ENCODE assay signal across 32 cellular contexts in genomic region chr6:11164717-11165646, GRCh38. TPM values are rescaled to one million over a fixed set of nuclear protein-coding genes. Genes with fewer than 3 reads are reported as not detected.
DNase-seq lines count a peak whose midpoint lies in the region; ATAC-seq and TF ChIP-seq lines count a peak whose summit lies in the region.
"Had no signal": no experiment of that assay in that cellular context is flagged by ENCODE, and none has a peak within 500 bp of the region (broad histone marks: within the 10 kb centered on the region; RNA-seq: fewer than 3 reads in every experiment).

No MANE protein-coding gene starts in this region.

- no peaks in the 10 kb centered on the region for H3K9me3 Mint-ChIP-seq in activated T-cell treated with anti-CD3 and anti-CD28 coated beads, Interleukin-2, amount 50 U/mL, for 72 hours
- H3K9me3 Mint-ChIP-seq in activated T-helper 1 cell treated with anti-CD3 and anti-CD28 coated beads, Interleukin-12 subunit alpha, Interleukin-12 subunit beta, Interleukin-2, Interleukin-4 antibody, amounts not matched to agents 30 ng/mL and 10 ng/mL and 1 ng/mL, durations not matched to agents 14 hours and 24 hours and 36 hours = no peaks in the 10 kb centered on the region
- H3K9me3 Mint-ChIP-seq in nephron progenitor cell = no peaks in the 10 kb centered on the region
- H3K9me3 Mint-ChIP-seq: CD4-positive, alpha-beta T cell; immature natural killer cell; nephron had no signal

- no peak for TF ChIP-seq CTCF in nephron progenitor cell (IDR thresholded peaks at IDR 0.05)

- no peaks in the 10 kb centered on the region for H3K27me3 Mint-ChIP-seq in activated T-cell treated with anti-CD3 and anti-CD28 coated beads, Interleukin-2, amount 50 U/mL, for 72 hours (ENCODE audit: low read depth)
- no peaks in the 10 kb centered on the region for H3K27me3 Mint-ChIP-seq in activated T-helper 1 cell treated with anti-CD3 and anti-CD28 coated beads, Interleukin-12 subunit alpha, Interleukin-12 subunit beta, Interleukin-2, Interleukin-4 antibody, amounts not matched to agents 30 ng/mL and 10 ng/mL and 1 ng/mL, durations not matched to agents 14 hours and 24 hours and 36 hours (ENCODE audit: insufficient read depth)
- peaks cover 5% of the 10 kb centered on the region for H3K27me3 Mint-ChIP-seq in nephron progenitor cell (ENCODE audit: low read depth, poor library complexity)
- H3K27me3 Mint-ChIP-seq: activated naive CD8-positive, alpha-beta T cell; CD4-positive, alpha-beta T cell; T-helper 17 cell had no signal

- DNase-seq in activated T-cell treated with anti-CD3 and anti-CD28 coated beads, Interleukin-2, amount 50 U/mL, for 72 hours = no peak
- no peak for DNase-seq in activated T-cell treated with anti-CD3 and anti-CD28 coated beads, Interleukin-2, amount 50 U/mL, for 1 hour
- no peak for DNase-seq in activated T-helper 1 cell treated with anti-CD3 and anti-CD28 coated beads, Interleukin-12 subunit alpha, Interleukin-12 subunit beta, Interleukin-2, Interleukin-4 antibody, amounts not matched to agents 30 ng/mL and 10 ng/mL and 1 ng/mL, durations not matched to agents 14 hours and 24 hours and 36 hours (ENCODE audit: low spot score)
- DNase-seq in nephron progenitor cell = no peak
- no peak for DNase-seq in GDM1 (lab: John Stamatoyannopoulos, UW)
- DNase-seq in head of caudate nucleus = no peak
- DNase-seq: activated CD4-positive, CD25-positive, alpha-beta regulatory T cell treated with anti-CD3 and anti-CD28 coated beads, Interleukin-2, amount 50 U/mL, for 72 hours; CD4-positive, alpha-beta T cell; effector CD4-positive, alpha-beta T cell; hypothalamus; immature natural killer cell; KG1; left cardiac atrium; mammary epithelial cell; NCI-H1105 treated with DMSO at 0.1 percent for 48 hours; NCI-H187 treated with DMSO at 0.1 percent for 48 hours; NCI-H2227 treated with DMSO at 0.1 percent for 48 hours; NCI-H526; NK-92 treated with Interleukin-12 subunit alpha and Interleukin-12 subunit beta, amount 100 ng/mL, for 24 hours; pancreas; PC-3; T-helper 17 cell; testis had no signal

- peaks cover 39% of the 10 kb centered on the region for H3K4me1 Mint-ChIP-seq in activated T-cell treated with anti-CD3 and anti-CD28 coated beads, Interleukin-2, amount 50 U/mL, for 72 hours (ENCODE audit: low read depth)
- peaks cover 25% of the 10 kb centered on the region for H3K4me1 Mint-ChIP-seq in activated T-helper 1 cell treated with anti-CD3 and anti-CD28 coated beads, Interleukin-12 subunit alpha, Interleukin-12 subunit beta, Interleukin-2, Interleukin-4 antibody, amounts not matched to agents 30 ng/mL and 10 ng/mL and 1 ng/mL, durations not matched to agents 14 hours and 24 hours and 36 hours (ENCODE audit: low read depth)
- H3K4me1 Mint-ChIP-seq in nephron progenitor cell = peaks cover 16% of the 10 kb centered on the region
- H3K4me1 Mint-ChIP-seq: nephron had no signal

- no peak overlapping the region for H3K4me3 Mint-ChIP-seq in activated T-cell treated with anti-CD3 and anti-CD28 coated beads, Interleukin-2, amount 50 U/mL, for 72 hours
- peak overlapping the region; percentile 38 for H3K4me3 Mint-ChIP-seq in activated T-helper 1 cell treated with anti-CD3 and anti-CD28 coated beads, Interleukin-12 subunit alpha, Interleukin-12 subunit beta, Interleukin-2, Interleukin-4 antibody, amounts not matched to agents 30 ng/mL and 10 ng/mL and 1 ng/mL, durations not matched to agents 14 hours and 24 hours and 36 hours
- H3K4me3 Mint-ChIP-seq in nephron progenitor cell = no peak overlapping the region
- H3K4me3 Mint-ChIP-seq: activated naive CD8-positive, alpha-beta T cell; CD4-positive, alpha-beta T cell; immature natural killer cell; nephron; T-helper 17 cell had no signal

- H3K27ac Mint-ChIP-seq in activated T-cell treated with anti-CD3 and anti-CD28 coated beads, Interleukin-2, amount 50 U/mL, for 72 hours = peak overlapping the region; percentile 48
- H3K27ac Mint-ChIP-seq in activated T-helper 1 cell treated with anti-CD3 and anti-CD28 coated beads, Interleukin-12 subunit alpha, Interleukin-12 subunit beta, Interleukin-2, Interleukin-4 antibody, amounts not matched to agents 30 ng/mL and 10 ng/mL and 1 ng/mL, durations not matched to agents 14 hours and 24 hours and 36 hours = peak overlapping the region; percentile 65
- H3K27ac Mint-ChIP-seq in nephron progenitor cell = peak overlapping the region; percentile 11
- H3K27ac Mint-ChIP-seq: activated naive CD8-positive, alpha-beta T cell; CD4-positive, alpha-beta T cell; immature natural killer cell; nephron; T-helper 17 cell had no signal

- ATAC-seq in activated T-cell treated with anti-CD3 and anti-CD28 coated beads, Interleukin-2, amount 50 U/mL, for 72 hours (replicated peaks in 1 of 2) = peak; percentile 37 to 60
- no peak for ATAC-seq in HG03571 (IDR thresholded peaks at IDR 0.05; ENCODE audit: unreplicated experiment)
- ATAC-seq: left cardiac atrium, PC-3, SK-N-SH treated with all-trans-retinoic acid at 6 μM for 48 hours, T-helper 17 cell had no signal

- intact Hi-C loops in activated T-helper 1 cell treated with anti-CD3 and anti-CD28 coated beads, Interleukin-12 subunit alpha, Interleukin-12 subunit beta, Interleukin-2, Interleukin-4 antibody, amounts not matched to agents 30 ng/mL and 10 ng/mL and 1 ng/mL, durations not matched to agents 14 hours and 24 hours and 36 hours (cut with micrococcal nuclease) = loop anchor here (5.0 kb wide), 1 partner anchor 37 kb away; no protein-coding TSS in a partner anchor
- intact Hi-C loops in head of caudate nucleus (cut with DNase I) = no loop called here

- no peaks in the 10 kb centered on the region for H3K36me3 Mint-ChIP-seq in activated T-cell treated with anti-CD3 and anti-CD28 coated beads, Interleukin-2, amount 50 U/mL, for 72 hours (ENCODE audit: insufficient read depth in 2 of 2)
- H3K36me3 Mint-ChIP-seq in activated T-helper 1 cell treated with anti-CD3 and anti-CD28 coated beads, Interleukin-12 subunit alpha, Interleukin-12 subunit beta, Interleukin-2, Interleukin-4 antibody, amounts not matched to agents 30 ng/mL and 10 ng/mL and 1 ng/mL, durations not matched to agents 14 hours and 24 hours and 36 hours (ENCODE audit: low read depth) = peaks cover 1% of the 10 kb centered on the region
- H3K36me3 Mint-ChIP-seq in nephron progenitor cell (ENCODE audit: low read depth) = no peaks in the 10 kb centered on the region

RNA-seq across cellular contexts. Expression of gene ERVFRD-1, which starts 53.5 kb away (rescaled TPM):
- total RNA-seq in activated T-cell treated with anti-CD3 and anti-CD28 coated beads, Interleukin-2, amount 50 U/mL, for 72 hours = not detected
- not detected in 2 replicates for total RNA-seq in activated T-helper 1 cell treated with anti-CD3 and anti-CD28 coated beads, Interleukin-12 subunit alpha, Interleukin-12 subunit beta, Interleukin-2, Interleukin-4 antibody, amounts not matched to agents 30 ng/mL and 10 ng/mL and 1 ng/mL, durations not matched to agents 14 hours and 24 hours and 36 hours
- total RNA-seq: astrocyte; cardiac muscle cell; CD4-positive, alpha-beta T cell; GM12878; H4; mammary epithelial cell; MCF 10A; PC-3; T-helper 17 cell; testis had no signal

Comparison
In these comparisons a context has a peak if more than half of its experiments do, and no peak if none do; other contexts are left out.
1. H3K27ac Mint-ChIP-seq: peak in every context shown above with its lines; median percentile 65 in activated T-helper 1 cell treated with anti-CD3 and anti-CD28 coated beads, Interleukin-12 subunit alpha, Interleukin-12 subunit beta, Interleukin-2, Interleukin-4 antibody, amounts not matched to agents 30 ng/mL and 10 ng/mL and 1 ng/mL, durations not matched to agents 14 hours and 24 hours and 36 hours; 48 in activated T-cell treated with anti-CD3 and anti-CD28 coated beads, Interleukin-2, amount 50 U/mL, for 72 hours; 11 in nephron progenitor cell.